ENCODE assay signal across 1 cellular context in genomic region chr4:67702166-67702565, GRCh38.
TF ChIP-seq lines count a peak whose summit lies in the region.

No MANE protein-coding gene starts in this region.

TF ChIP-seq in HCT116, 20 proteins besides CTCF, POLR2A, EP300 and RAD21 (continued from another document):
- TF ChIP-seq REST (IDR thresholded peaks at IDR 0.05; ENCODE audit: low read depth) (no peak), FOSL1 (IDR thresholded peaks at IDR 0.05; ENCODE audit: low read depth) (no peak), SRF (IDR thresholded peaks at IDR 0.05; ENCODE audit: low read depth) (no peak), JUND (IDR thresholded peaks at IDR 0.05) (no peak), MAX (IDR thresholded peaks at IDR 0.05) (no peak), YY1 (IDR thresholded peaks at IDR 0.05; ENCODE audit: extremely low read depth, insufficient replicate concordance, low read depth, low read length) (no peak), ZNF274 (IDR thresholded peaks at IDR 0.05; ENCODE audit: low read depth, low read length) (no peak), ATF3 (IDR thresholded peaks at IDR 0.05) (no peak), EZH2phosphoT487 (IDR thresholded peaks at IDR 0.05; ENCODE audit: borderline replicate concordance) (no peak), EZH2 (IDR thresholded peaks at IDR 0.05) (no peak), SP1 (IDR thresholded peaks at IDR 0.05; ENCODE audit: low read depth) (no peak), CBX3 (IDR thresholded peaks at IDR 0.05; ENCODE audit: low read depth) (no peak), EGR1 (IDR thresholded peaks at IDR 0.05; ENCODE audit: low read depth) (no peak)
- TF ChIP-seq, protein P1, sequence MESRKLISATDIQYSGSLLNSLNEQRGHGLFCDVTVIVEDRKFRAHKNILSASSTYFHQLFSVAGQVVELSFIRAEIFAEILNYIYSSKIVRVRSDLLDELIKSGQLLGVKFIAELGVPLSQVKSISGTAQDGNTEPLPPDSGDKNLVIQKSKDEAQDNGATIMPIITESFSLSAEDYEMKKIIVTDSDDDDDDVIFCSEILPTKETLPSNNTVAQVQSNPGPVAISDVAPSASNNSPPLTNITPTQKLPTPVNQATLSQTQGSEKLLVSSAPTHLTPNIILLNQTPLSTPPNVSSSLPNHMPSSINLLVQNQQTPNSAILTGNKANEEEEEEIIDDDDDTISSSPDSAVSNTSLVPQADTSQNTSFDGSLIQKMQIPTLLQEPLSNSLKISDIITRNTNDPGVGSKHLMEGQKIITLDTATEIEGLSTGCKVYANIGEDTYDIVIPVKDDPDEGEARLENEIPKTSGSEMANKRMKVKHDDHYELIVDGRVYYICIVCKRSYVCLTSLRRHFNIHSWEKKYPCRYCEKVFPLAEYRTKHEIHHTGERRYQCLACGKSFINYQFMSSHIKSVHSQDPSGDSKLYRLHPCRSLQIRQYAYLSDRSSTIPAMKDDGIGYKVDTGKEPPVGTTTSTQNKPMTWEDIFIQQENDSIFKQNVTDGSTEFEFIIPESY (IDR thresholded peaks at IDR 0.05; ENCODE audit: extremely low read depth, insufficient replicate concordance, low read length), result no peak
